ENCODE assay signal across 1 cellular context in genomic region chr1:101288491-101288944, GRCh38.
TF ChIP-seq lines count a peak whose summit lies in the region.

No MANE protein-coding gene starts in this region.

TF ChIP-seq in HEK293, 187 proteins besides CTCF, POLR2A, EP300 and RAD21 (continued from another document):
- TF ChIP-seq BCL11A (tag by site-specific recombination; IDR thresholded peaks at IDR 0.05; ENCODE audit: low read depth): peak; percentile 74; the same call in 1 of the 2 replicates
- peak; percentile 67 for TF ChIP-seq ZNF692 (tag by site-specific recombination; IDR thresholded peaks at IDR 0.05)
